In genomic region chr9:124037790-124038189, GRCh38 we compare ENCODE assay signal across 1 cellular context.
TF ChIP-seq lines count a peak whose summit lies in the region.

No MANE protein-coding gene starts in this region.

TF ChIP-seq in GM23338, 12 proteins besides CTCF, POLR2A, EP300 and RAD21 (continued from another document):
- TF ChIP-seq, protein P1, sequence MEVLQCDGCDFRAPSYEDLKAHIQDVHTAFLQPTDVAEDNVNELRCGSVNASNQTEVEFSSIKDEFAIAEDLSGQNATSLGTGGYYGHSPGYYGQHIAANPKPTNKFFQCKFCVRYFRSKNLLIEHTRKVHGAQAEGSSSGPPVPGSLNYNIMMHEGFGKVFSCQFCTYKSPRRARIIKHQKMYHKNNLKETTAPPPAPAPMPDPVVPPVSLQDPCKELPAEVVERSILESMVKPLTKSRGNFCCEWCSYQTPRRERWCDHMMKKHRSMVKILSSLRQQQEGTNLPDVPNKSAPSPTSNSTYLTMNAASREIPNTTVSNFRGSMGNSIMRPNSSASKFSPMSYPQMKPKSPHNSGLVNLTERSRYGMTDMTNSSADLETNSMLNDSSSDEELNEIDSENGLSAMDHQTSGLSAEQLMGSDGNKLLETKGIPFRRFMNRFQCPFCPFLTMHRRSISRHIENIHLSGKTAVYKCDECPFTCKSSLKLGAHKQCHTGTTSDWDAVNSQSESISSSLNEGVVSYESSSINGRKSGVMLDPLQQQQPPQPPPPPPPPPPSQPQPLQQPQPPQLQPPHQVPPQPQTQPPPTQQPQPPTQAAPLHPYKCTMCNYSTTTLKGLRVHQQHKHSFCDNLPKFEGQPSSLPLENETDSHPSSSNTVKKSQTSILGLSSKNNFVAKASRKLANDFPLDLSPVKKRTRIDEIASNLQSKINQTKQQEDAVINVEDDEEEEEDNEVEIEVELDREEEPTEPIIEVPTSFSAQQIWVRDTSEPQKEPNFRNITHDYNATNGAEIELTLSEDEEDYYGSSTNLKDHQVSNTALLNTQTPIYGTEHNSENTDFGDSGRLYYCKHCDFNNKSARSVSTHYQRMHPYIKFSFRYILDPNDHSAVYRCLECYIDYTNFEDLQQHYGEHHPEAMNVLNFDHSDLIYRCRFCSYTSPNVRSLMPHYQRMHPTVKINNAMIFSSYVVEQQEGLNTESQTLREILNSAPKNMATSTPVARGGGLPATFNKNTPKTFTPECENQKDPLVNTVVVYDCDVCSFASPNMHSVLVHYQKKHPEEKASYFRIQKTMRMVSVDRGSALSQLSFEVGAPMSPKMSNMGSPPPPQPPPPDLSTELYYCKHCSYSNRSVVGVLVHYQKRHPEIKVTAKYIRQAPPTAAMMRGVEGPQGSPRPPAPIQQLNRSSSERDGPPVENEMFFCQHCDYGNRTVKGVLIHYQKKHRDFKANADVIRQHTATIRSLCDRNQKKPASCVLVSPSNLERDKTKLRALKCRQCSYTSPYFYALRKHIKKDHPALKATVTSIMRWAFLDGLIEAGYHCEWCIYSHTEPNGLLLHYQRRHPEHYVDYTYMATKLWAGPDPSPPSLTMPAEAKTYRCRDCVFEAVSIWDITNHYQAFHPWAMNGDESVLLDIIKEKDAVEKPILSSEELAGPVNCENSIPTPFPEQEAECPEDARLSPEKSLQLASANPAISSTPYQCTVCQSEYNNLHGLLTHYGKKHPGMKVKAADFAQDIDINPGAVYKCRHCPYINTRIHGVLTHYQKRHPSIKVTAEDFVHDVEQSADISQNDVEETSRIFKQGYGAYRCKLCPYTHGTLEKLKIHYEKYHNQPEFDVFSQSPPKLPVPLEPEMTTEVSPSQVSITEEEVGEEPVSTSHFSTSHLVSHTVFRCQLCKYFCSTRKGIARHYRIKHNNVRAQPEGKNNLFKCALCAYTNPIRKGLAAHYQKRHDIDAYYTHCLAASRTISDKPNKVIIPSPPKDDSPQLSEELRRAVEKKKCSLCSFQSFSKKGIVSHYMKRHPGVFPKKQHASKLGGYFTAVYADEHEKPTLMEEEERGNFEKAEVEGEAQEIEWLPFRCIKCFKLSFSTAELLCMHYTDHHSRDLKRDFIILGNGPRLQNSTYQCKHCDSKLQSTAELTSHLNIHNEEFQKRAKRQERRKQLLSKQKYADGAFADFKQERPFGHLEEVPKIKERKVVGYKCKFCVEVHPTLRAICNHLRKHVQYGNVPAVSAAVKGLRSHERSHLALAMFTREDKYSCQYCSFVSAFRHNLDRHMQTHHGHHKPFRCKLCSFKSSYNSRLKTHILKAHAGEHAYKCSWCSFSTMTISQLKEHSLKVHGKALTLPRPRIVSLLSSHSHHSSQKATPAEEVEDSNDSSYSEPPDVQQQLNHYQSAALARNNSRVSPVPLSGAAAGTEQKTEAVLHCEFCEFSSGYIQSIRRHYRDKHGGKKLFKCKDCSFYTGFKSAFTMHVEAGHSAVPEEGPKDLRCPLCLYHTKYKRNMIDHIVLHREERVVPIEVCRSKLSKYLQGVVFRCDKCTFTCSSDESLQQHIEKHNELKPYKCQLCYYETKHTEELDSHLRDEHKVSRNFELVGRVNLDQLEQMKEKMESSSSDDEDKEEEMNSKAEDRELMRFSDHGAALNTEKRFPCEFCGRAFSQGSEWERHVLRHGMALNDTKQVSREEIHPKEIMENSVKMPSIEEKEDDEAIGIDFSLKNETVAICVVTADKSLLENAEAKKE (CRISPR knock-in tag; IDR thresholded peaks at IDR 0.05) = no peak
- TF ChIP-seq NANOG (IDR thresholded peaks at IDR 0.05; ENCODE audit: borderline replicate concordance) = no peak
- TF ChIP-seq CREB1 (CRISPR knock-in tag; IDR thresholded peaks at IDR 0.05; ENCODE audit: low read depth) = no peak
- TF ChIP-seq, protein P2, sequence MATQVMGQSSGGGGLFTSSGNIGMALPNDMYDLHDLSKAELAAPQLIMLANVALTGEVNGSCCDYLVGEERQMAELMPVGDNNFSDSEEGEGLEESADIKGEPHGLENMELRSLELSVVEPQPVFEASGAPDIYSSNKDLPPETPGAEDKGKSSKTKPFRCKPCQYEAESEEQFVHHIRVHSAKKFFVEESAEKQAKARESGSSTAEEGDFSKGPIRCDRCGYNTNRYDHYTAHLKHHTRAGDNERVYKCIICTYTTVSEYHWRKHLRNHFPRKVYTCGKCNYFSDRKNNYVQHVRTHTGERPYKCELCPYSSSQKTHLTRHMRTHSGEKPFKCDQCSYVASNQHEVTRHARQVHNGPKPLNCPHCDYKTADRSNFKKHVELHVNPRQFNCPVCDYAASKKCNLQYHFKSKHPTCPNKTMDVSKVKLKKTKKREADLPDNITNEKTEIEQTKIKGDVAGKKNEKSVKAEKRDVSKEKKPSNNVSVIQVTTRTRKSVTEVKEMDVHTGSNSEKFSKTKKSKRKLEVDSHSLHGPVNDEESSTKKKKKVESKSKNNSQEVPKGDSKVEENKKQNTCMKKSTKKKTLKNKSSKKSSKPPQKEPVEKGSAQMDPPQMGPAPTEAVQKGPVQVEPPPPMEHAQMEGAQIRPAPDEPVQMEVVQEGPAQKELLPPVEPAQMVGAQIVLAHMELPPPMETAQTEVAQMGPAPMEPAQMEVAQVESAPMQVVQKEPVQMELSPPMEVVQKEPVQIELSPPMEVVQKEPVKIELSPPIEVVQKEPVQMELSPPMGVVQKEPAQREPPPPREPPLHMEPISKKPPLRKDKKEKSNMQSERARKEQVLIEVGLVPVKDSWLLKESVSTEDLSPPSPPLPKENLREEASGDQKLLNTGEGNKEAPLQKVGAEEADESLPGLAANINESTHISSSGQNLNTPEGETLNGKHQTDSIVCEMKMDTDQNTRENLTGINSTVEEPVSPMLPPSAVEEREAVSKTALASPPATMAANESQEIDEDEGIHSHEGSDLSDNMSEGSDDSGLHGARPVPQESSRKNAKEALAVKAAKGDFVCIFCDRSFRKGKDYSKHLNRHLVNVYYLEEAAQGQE (IDR thresholded peaks at IDR 0.05; ENCODE audit: unreplicated experiment) = no peak
- TF ChIP-seq STAT1 (IDR thresholded peaks at IDR 0.05; ENCODE audit: unreplicated experiment) = no peak
